ENCODE assay signal across 5 cellular contexts in genomic region chr17:12201294-12201693, GRCh38.
"Had no signal": no experiment of that assay in that cellular context is flagged by ENCODE, and none has a peak within 500 bp of the region (broad histone marks: within the 10 kb centered on the region; RNA-seq: fewer than 3 reads in every experiment).

No MANE protein-coding gene starts in this region.

- H3K27ac Mint-ChIP-seq: GM23338, H9 had no signal

- H3K4me3 ChIP-seq: GM23338, K562 had no signal

- ATAC-seq: GM23338, K562 had no signal

- H3K4me1 Mint-ChIP-seq: GM23338, H9 had no signal

- H3K4me3 Mint-ChIP-seq: GM23338, H9 had no signal

- DNase-seq: HCEC 1CT, IMR-90 had no signal
